1 cellular context compared by ENCODE assay signal in genomic region chr16:27311449-27311831, GRCh38.
A peak's percentile ranks its signal among the peaks of the same experiment; 100 is the strongest.
TF ChIP-seq lines count a peak whose summit lies in the region.

No MANE protein-coding gene starts in this region.

TF ChIP-seq in HepG2, 621 proteins besides CTCF, POLR2A, EP300 and RAD21:
- TF ChIP-seq TFAP4 (IDR thresholded peaks at IDR 0.05; ENCODE audit: borderline replicate concordance, low read depth) (no peak), HES4 (CRISPR knock-in tag; IDR thresholded peaks at IDR 0.05; ENCODE audit: borderline replicate concordance) (no peak), ZNF552 (CRISPR knock-in tag; IDR thresholded peaks at IDR 0.05; ENCODE audit: borderline replicate concordance) (0 out of 2 replicates have a peak, but pooled peaks have one; percentile 22), SMYD3 (CRISPR knock-in tag; IDR thresholded peaks at IDR 0.05) (no peak), ARHGAP35 (CRISPR knock-in tag; IDR thresholded peaks at IDR 0.05; ENCODE audit: borderline replicate concordance) (no peak), ZNF775 (CRISPR knock-in tag; IDR thresholded peaks at IDR 0.05; ENCODE audit: borderline replicate concordance) (no peak), ZNF276 (CRISPR knock-in tag; IDR thresholded peaks at IDR 0.05; ENCODE audit: low read depth) (no peak), ZBTB43 (CRISPR knock-in tag; conservative IDR thresholded peaks at IDR 0.05) (peak; percentile 88), ZNF512B (CRISPR knock-in tag; IDR thresholded peaks at IDR 0.05; ENCODE audit: borderline replicate concordance) (peak; percentile 48; the same call in 1 of the 2 replicates), ZSCAN21 (CRISPR knock-in tag; IDR thresholded peaks at IDR 0.05; ENCODE audit: borderline replicate concordance) (0 out of 2 replicates have a peak, but pooled peaks have one; percentile 15), ZNF44 (CRISPR knock-in tag; IDR thresholded peaks at IDR 0.05) (0 out of 2 replicates have a peak, but pooled peaks have one; percentile 48), ZBTB10 (CRISPR knock-in tag; IDR thresholded peaks at IDR 0.05; ENCODE audit: borderline replicate concordance) (no peak), ZNF737 (CRISPR knock-in tag; IDR thresholded peaks at IDR 0.05; ENCODE audit: borderline replicate concordance) (no peak), ZNF83 (CRISPR knock-in tag; IDR thresholded peaks at IDR 0.05; ENCODE audit: borderline replicate concordance) (no peak), CEBPB (IDR thresholded peaks at IDR 0.05; ENCODE audit: borderline replicate concordance, low read depth, low read length) (no peak), ZNF740 (CRISPR knock-in tag; IDR thresholded peaks at IDR 0.05) (no peak), KDM4B (CRISPR knock-in tag; IDR thresholded peaks at IDR 0.05) (no peak), BATF2 (CRISPR knock-in tag; IDR thresholded peaks at IDR 0.05) (no peak), AGO2 (optimal IDR thresholded peaks at IDR 0.05; ENCODE audit: low read depth, low read length) (no peak), NR2F6 (IDR thresholded peaks at IDR 0.05) (no peak), NR2F6 (CRISPR knock-in tag; IDR thresholded peaks at IDR 0.05) (no peak), YEATS4 (CRISPR knock-in tag; IDR thresholded peaks at IDR 0.05; ENCODE audit: borderline replicate concordance) (0 out of 2 replicates have a peak, but pooled peaks have one; percentile 32), ZBTB49 (CRISPR knock-in tag; IDR thresholded peaks at IDR 0.05; ENCODE audit: borderline replicate concordance) (no peak), ZNF609 (CRISPR knock-in tag; IDR thresholded peaks at IDR 0.05; ENCODE audit: borderline replicate concordance) (no peak), MAF1 (CRISPR knock-in tag; IDR thresholded peaks at IDR 0.05; ENCODE audit: borderline replicate concordance) (no peak), CHD4 (IDR thresholded peaks at IDR 0.05; ENCODE audit: borderline replicate concordance, low read length) (0 out of 2 replicates have a peak, but pooled peaks have one; percentile 5), JUND (CRISPR knock-in tag; IDR thresholded peaks at IDR 0.05) (0 out of 2 replicates have a peak, but pooled peaks have one; percentile 6), ZNF33B (CRISPR knock-in tag; IDR thresholded peaks at IDR 0.05) (0 out of 2 replicates have a peak, but pooled peaks have one; percentile 34), KLF6 (CRISPR knock-in tag; IDR thresholded peaks at IDR 0.05) (no peak)
